ENCODE assay signal across 17 cellular contexts in genomic region chr12:8449293-8449944, GRCh38. TPM values are rescaled to one million over a fixed set of nuclear protein-coding genes. Genes with fewer than 3 reads are reported as not detected.
DNase-seq lines count a peak whose midpoint lies in the region; ATAC-seq lines count a peak whose summit lies in the region.
"Had no signal": no experiment of that assay in that cellular context is flagged by ENCODE, and none has a peak within 500 bp of the region (broad histone marks: within the 10 kb centered on the region; RNA-seq: fewer than 3 reads in every experiment).

No MANE protein-coding gene starts in this region.

- DNase-seq in ELF-1 (ENCODE audit: low read depth, low spot score) (peak; percentile 77), mesendoderm (peak; percentile 80), NCI-H524 (lab: John Stamatoyannopoulos, UW) (no peak), globus pallidus (ENCODE audit: low spot score) (no peak), NCI-H82 (lab: John Stamatoyannopoulos, UW) (no peak), UCSD-AML1 (lab: John Stamatoyannopoulos, UW; ENCODE audit: unreplicated experiment) (no peak)
- DNase-seq: activated effector memory CD4-positive, alpha-beta T cell treated with anti-CD3 and anti-CD28 coated beads, Interleukin-2, amount 50 U/mL, for 16 hours; effector CD4-positive, alpha-beta T cell; foreskin fibroblast; immature natural killer cell; NCI-H1436; NCI-H446 treated with DMSO at 0.1 percent for 48 hours; posterior cingulate gyrus; T-helper 17 cell; tibial artery had no signal

- no peak overlapping the region for H3K4ac ChIP-seq in mesendoderm (ENCODE audit: low read depth, low read length)

- H4K5ac ChIP-seq in mesendoderm (ENCODE audit: low read length) = no peak overlapping the region

- no peaks in the 10 kb centered on the region for H3K79me2 ChIP-seq in mesendoderm (ENCODE audit: control insufficient read depth, insufficient read depth, low read length)

- H3K18ac ChIP-seq in mesendoderm (ENCODE audit: low read length) = no peak overlapping the region

- H3K23ac ChIP-seq in mesendoderm (ENCODE audit: low read length) = no peak overlapping the region

- H3K27ac ChIP-seq in mesendoderm (ENCODE audit: low read depth, low read length) = no peak overlapping the region
- H3K27ac ChIP-seq: tibial artery had no signal

- no peaks in the 10 kb centered on the region for H3K4me1 ChIP-seq in mesendoderm (ENCODE audit: control insufficient read depth, low read depth, low read length)
- H3K4me1 ChIP-seq: tibial artery had no signal

- H3K36me3 ChIP-seq in mesendoderm (ENCODE audit: control insufficient read depth, insufficient read depth, low read length) = no peaks in the 10 kb centered on the region
- H3K36me3 ChIP-seq: tibial artery had no signal

- no peak overlapping the region for H3K4me3 Mint-ChIP-seq in activated T-helper 17 cell treated with anti-CD3 and anti-CD28 coated beads, Interleukin-2, amount 50 U/mL, for 72 hours
- H3K4me3 Mint-ChIP-seq: immature natural killer cell, T-helper 17 cell had no signal

- H4K8ac ChIP-seq in mesendoderm (ENCODE audit: low read depth, low read length) = no peak overlapping the region

- H3K9ac ChIP-seq in mesendoderm (ENCODE audit: low read length) = no peak overlapping the region

- no peaks in the 10 kb centered on the region for H3K79me1 ChIP-seq in mesendoderm (ENCODE audit: low read length)

- no peaks in the 10 kb centered on the region for H3K4me1 Mint-ChIP-seq in activated T-helper 17 cell treated with anti-CD3 and anti-CD28 coated beads, Interleukin-2, amount 50 U/mL, for 72 hours
- H3K4me1 Mint-ChIP-seq: immature natural killer cell, T-helper 17 cell had no signal

- no peaks in the 10 kb centered on the region for H3K27me3 ChIP-seq in mesendoderm (ENCODE audit: insufficient read depth, low read length, poor library complexity)
- H3K27me3 ChIP-seq: tibial artery had no signal

- no peak overlapping the region for H2BK120ac ChIP-seq in mesendoderm (ENCODE audit: low read depth, low read length)

- no peak overlapping the region for H2BK5ac ChIP-seq in mesendoderm (ENCODE audit: low read length)

- H3K56ac ChIP-seq in mesendoderm (ENCODE audit: low read length) = peak overlapping the region; percentile 25

- H2AK5ac ChIP-seq in mesendoderm (ENCODE audit: low read length) = no peak overlapping the region

- no peaks in the 10 kb centered on the region for H3K9me3 Mint-ChIP-seq in activated T-helper 17 cell treated with anti-CD3 and anti-CD28 coated beads, Interleukin-2, amount 50 U/mL, for 72 hours
- H3K9me3 Mint-ChIP-seq: immature natural killer cell had no signal

- H3K4me3 ChIP-seq in mesendoderm (ENCODE audit: low read length) = no peak overlapping the region
- H3K4me3 ChIP-seq: tibial artery had no signal

- H3K27me3 Mint-ChIP-seq in activated T-helper 17 cell treated with anti-CD3 and anti-CD28 coated beads, Interleukin-2, amount 50 U/mL, for 72 hours = peaks cover 4% of the 10 kb centered on the region
- H3K27me3 Mint-ChIP-seq: T-helper 17 cell had no signal

- H3K27ac Mint-ChIP-seq in activated T-helper 17 cell treated with anti-CD3 and anti-CD28 coated beads, Interleukin-2, amount 50 U/mL, for 72 hours = no peak overlapping the region
- H3K27ac Mint-ChIP-seq: immature natural killer cell had no signal

- no peak overlapping the region for H2BK15ac ChIP-seq in mesendoderm (replicated peaks; ENCODE audit: low read depth)

- H3K4me2 ChIP-seq in mesendoderm (ENCODE audit: low read length) = no peak overlapping the region

- no CpG with 5 or more reads among the region's 16 CpGs for WGBS in mesendoderm (ENCODE audit: extremely low coverage, insufficient coverage, low lambda C conversion rate)

- H3K36me3 Mint-ChIP-seq in activated T-helper 17 cell treated with anti-CD3 and anti-CD28 coated beads, Interleukin-2, amount 50 U/mL, for 72 hours (ENCODE audit: low read depth) = no peaks in the 10 kb centered on the region
- H3K36me3 Mint-ChIP-seq: immature natural killer cell had no signal

- peak; percentile 49 for ATAC-seq in GM21423 (IDR thresholded peaks at IDR 0.05; ENCODE audit: unreplicated experiment)
- ATAC-seq in activated T-helper 17 cell treated with anti-CD3 and anti-CD28 coated beads, Interleukin-2, amount 50 U/mL, for 72 hours (replicated peaks) = peak; percentile 43
- ATAC-seq: T-helper 17 cell had no signal

RNA-seq across cellular contexts. Expression of gene CLEC6A, which starts 6.3 kb away (rescaled TPM):
- total RNA-seq in activated T-helper 17 cell treated with anti-CD3 and anti-CD28 coated beads, Interleukin-2, amount 50 U/mL, for 72 hours = not detected
- 0.06 TPM for polyA plus RNA-seq in mesendoderm (2013, experiment 1 of 2)
- polyA plus RNA-seq in mesendoderm (2013, experiment 2 of 2) = 0.07 TPM
- total RNA-seq: T-helper 17 cell had no signal
- polyA plus RNA-seq: immature natural killer cell had no signal

Comparison
In these comparisons a context has a peak if more than half of its experiments do, and no peak if none do; other contexts are left out.
1. DNase-seq: peak in ELF-1 (single experiment) and mesendoderm (single experiment); none in NCI-H524 (0 of 2), globus pallidus (single experiment), NCI-H82 (single experiment) and UCSD-AML1 (single experiment).